8 cellular contexts compared by ENCODE assay signal in genomic region chr7:155002411-155003214, GRCh38. TPM values are rescaled to one million over a fixed set of nuclear protein-coding genes. Genes with fewer than 3 reads are reported as not detected.
A peak's percentile ranks its signal among the peaks of the same experiment; 100 is the strongest.
DNase-seq lines count a peak whose midpoint lies in the region; ATAC-seq and TF ChIP-seq lines count a peak whose summit lies in the region.

TSS of gene PAXIP1 (minus strand) at chr7:155003124. CDS start at chr7:155002929, 195 bp downstream.

- H3K27me3 Mint-ChIP-seq in central memory CD8-positive, alpha-beta T cell: no peaks in the 10 kb centered on the region

- peak within 1 kb of the TSS; percentile 72 for H3K27ac Mint-ChIP-seq in central memory CD8-positive, alpha-beta T cell (ENCODE audit: low read depth)

- peaks cover 14% of the 10 kb centered on the region for H3K4me1 Mint-ChIP-seq in central memory CD8-positive, alpha-beta T cell

- TF ChIP-seq CTCF in VCaP (conservative IDR thresholded peaks at IDR 0.05): no peak

- DNase-seq in NCI-H1417 (lab: John Stamatoyannopoulos, UW): peak; percentile 85 to 94 (median 93)
- no peak for DNase-seq in NCI-H1417 treated with DMSO at 0.1 percent for 48 hours (lab: John Stamatoyannopoulos, UW)
- DNase-seq in KG1 (lab: John Stamatoyannopoulos, UW): peak; percentile 67
- peak in 1 of 2 donors; percentile 21 for DNase-seq in central memory CD8-positive, alpha-beta T cell (ENCODE audit: low spot score in 2 of 2)
- peak; percentile 60 for DNase-seq in left lobe of liver (ENCODE audit: low spot score)
- peak; percentile 20 to 54 for DNase-seq in stimulated activated CD4-positive, alpha-beta T cell treated with anti-CD3 and anti-CD28 coated beads, Interleukin-2, amount 100 ng/mL, for 48 hours

- ATAC-seq in GM21786 (IDR thresholded peaks at IDR 0.05; ENCODE audit: unreplicated experiment): peak; percentile 54
- peak; percentile 72 for ATAC-seq in central memory CD8-positive, alpha-beta T cell (replicated peaks; ENCODE audit: extremely low read depth, poor library complexity, severe bottlenecking)
- ATAC-seq in left lobe of liver: peak; percentile 79

- peak within 1 kb of the TSS; percentile 99 for H3K27ac ChIP-seq in VCaP

- H3K9me3 Mint-ChIP-seq in central memory CD8-positive, alpha-beta T cell: no peaks in the 10 kb centered on the region

- H3K36me3 Mint-ChIP-seq in central memory CD8-positive, alpha-beta T cell (ENCODE audit: insufficient read depth): peaks cover 12% of the 10 kb centered on the region

- H3K4me3 Mint-ChIP-seq in central memory CD8-positive, alpha-beta T cell: peak within 1 kb of the TSS; percentile 88

RNA-seq across cellular contexts. Expression of gene PAXIP1, which starts in this region (rescaled TPM):
- 5.8 TPM for total RNA-seq in left lobe of liver
